In genomic region chr3:134445095-134445494, GRCh38 we compare ENCODE assay signal across 19 cellular contexts. TPM values are rescaled to one million over a fixed set of nuclear protein-coding genes. Genes with fewer than 3 reads are reported as not detected.
A peak's percentile ranks its signal among the peaks of the same experiment; 100 is the strongest.
DNase-seq lines count a peak whose midpoint lies in the region; TF ChIP-seq lines count a peak whose summit lies in the region.
"Had no signal": no experiment of that assay in that cellular context is flagged by ENCODE, and none has a peak within 500 bp of the region (broad histone marks: within the 10 kb centered on the region; RNA-seq: fewer than 3 reads in every experiment).

No MANE protein-coding gene starts in this region.

- no peaks in the 10 kb centered on the region for H3K36me3 ChIP-seq in HEK293 (ENCODE audit: control insufficient read depth in 2 of 2, insufficient read depth in 1 of 2, low read length in 2 of 2)
- no peaks in the 10 kb centered on the region for H3K36me3 ChIP-seq in WERI-Rb-1
- H3K36me3 ChIP-seq in mesenchymal stem cell (ENCODE audit: control insufficient read depth in 1 of 2, insufficient read depth in 2 of 2, low read depth in 1 of 2, low read length in 2 of 2) = no peaks in the 10 kb centered on the region
- no peaks in the 10 kb centered on the region for H3K36me3 ChIP-seq in subcutaneous abdominal adipose tissue (ENCODE audit: control insufficient read depth in 5 of 5, insufficient read depth in 5 of 5, low read length in 5 of 5)

- H3K79me1 ChIP-seq in mesenchymal stem cell (replicated peaks; ENCODE audit: low read length, poor library complexity, severe bottlenecking) = no peaks in the 10 kb centered on the region

- H3K9ac ChIP-seq in mesenchymal stem cell (ENCODE audit: low read length) = no peak overlapping the region
- H3K9ac ChIP-seq in subcutaneous abdominal adipose tissue (ENCODE audit: low read length in 5 of 5) = peak overlapping the region in 2 of 5 donors; percentile 11 to 43

- no peak overlapping the region for H2AFZ ChIP-seq in mesenchymal stem cell (ENCODE audit: low read depth, low read length)

- no peak overlapping the region for H3K4me3 ChIP-seq in HEK293 (ENCODE audit: low read depth, low read length)
- no peak overlapping the region for H3K4me3 ChIP-seq in WERI-Rb-1 (ENCODE audit: low read depth, low read length)
- H3K4me3 ChIP-seq in mesenchymal stem cell (ENCODE audit: insufficient read depth in 1 of 2, low read depth in 1 of 2, low read length in 2 of 2) = no peak overlapping the region
- no peak overlapping the region for H3K4me3 ChIP-seq in subcutaneous abdominal adipose tissue (ENCODE audit: low read depth in 1 of 5, low read length in 5 of 5)

- H3K36me3 Mint-ChIP-seq in Calu3 (ENCODE audit: insufficient read depth, unreplicated experiment) = no peaks in the 10 kb centered on the region

- H4K91ac ChIP-seq in mesenchymal stem cell (ENCODE audit: low read length) = no peak overlapping the region

- no peak overlapping the region for H2AK5ac ChIP-seq in mesenchymal stem cell (ENCODE audit: low read length, severe bottlenecking)

- no peak overlapping the region for H2BK15ac ChIP-seq in mesenchymal stem cell (ENCODE audit: low read depth, poor library complexity, severe bottlenecking)

- no peak for DNase-seq in WERI-Rb-1
- DNase-seq in mesenchymal stem cell = no peak
- no peak for DNase-seq in activated CD4-positive, alpha-beta T cell treated with anti-CD3 and anti-CD28 coated beads, Interleukin-2, amount 50 U/mL, for 48 hours
- DNase-seq in NCI-H2227 treated with DMSO at 0.1 percent for 48 hours (lab: John Stamatoyannopoulos, UW) = no peak
- DNase-seq in Calu3 = no peak
- DNase-seq: AML-193; C1 segment of cervical spinal cord; CD4-positive, alpha-beta memory T cell; DND-41; H7; KBM-7; MV-4-11; NCI-H146; NCI-H1930; NCI-H2107; NCI-H526; SHP77 had no signal

- H3K9me3 Mint-ChIP-seq in Calu3 (ENCODE audit: low read depth, unreplicated experiment) = peaks cover 11% of the 10 kb centered on the region

- no peaks in the 10 kb centered on the region for H3K27me3 Mint-ChIP-seq in Calu3 (ENCODE audit: unreplicated experiment)

- no peak overlapping the region for H3K23ac ChIP-seq in mesenchymal stem cell (ENCODE audit: low read length in 2 of 2)

- H4K8ac ChIP-seq in mesenchymal stem cell (ENCODE audit: low read length) = no peak overlapping the region

- H3K27me3 ChIP-seq in WERI-Rb-1 (ENCODE audit: insufficient read depth, low read depth, severe bottlenecking) (no peaks in the 10 kb centered on the region), mesenchymal stem cell (ENCODE audit: control insufficient read depth in 1 of 2, insufficient read depth in 1 of 2, low read length in 2 of 2) (no peaks in the 10 kb centered on the region), subcutaneous abdominal adipose tissue (ENCODE audit: control insufficient read depth in 5 of 5, insufficient read depth in 4 of 5, low read length in 5 of 5) (no peaks in the 10 kb centered on the region)

- H2BK12ac ChIP-seq in mesenchymal stem cell (ENCODE audit: low read length in 2 of 2) = no peak overlapping the region

- TF ChIP-seq CTCF in HEK293 (tag by site-specific recombination; IDR thresholded peaks at IDR 0.05) (no peak), WERI-Rb-1 (IDR thresholded peaks at IDR 0.05; ENCODE audit: low read depth, low read length) (no peak), Calu3 (IDR thresholded peaks at IDR 0.05; ENCODE audit: unreplicated experiment) (no peak)

- no peak overlapping the region for H3K27ac Mint-ChIP-seq in Calu3 (ENCODE audit: unreplicated experiment)

- no peak overlapping the region for H2BK120ac ChIP-seq in mesenchymal stem cell (ENCODE audit: low read depth, low read length)

- H3K14ac ChIP-seq in mesenchymal stem cell (ENCODE audit: low read length in 2 of 2) = no peak overlapping the region

- POLR2A ChIA-PET in HEK293 (lab: Yijun Ruan, JAX) = no interaction called here

- no peaks in the 10 kb centered on the region for H3K4me1 Mint-ChIP-seq in Calu3 (ENCODE audit: low read depth, unreplicated experiment)
- H3K4me1 Mint-ChIP-seq: CD4-positive, alpha-beta memory T cell had no signal

- H3K18ac ChIP-seq in mesenchymal stem cell (ENCODE audit: low read depth in 1 of 2, low read length in 2 of 2) = no peak overlapping the region

- H3K9me3 ChIP-seq in HEK293 (ENCODE audit: control insufficient read depth, insufficient read depth, low read depth, low read length) (no peaks in the 10 kb centered on the region), WERI-Rb-1 (ENCODE audit: severe bottlenecking) (peaks cover 3% of the 10 kb centered on the region), mesenchymal stem cell (ENCODE audit: control insufficient read depth, low read length) (no peaks in the 10 kb centered on the region), subcutaneous abdominal adipose tissue (ENCODE audit: control insufficient read depth in 5 of 5, low read length in 5 of 5) (peaks cover 0 to 2% (median 0%) of the 10 kb centered on the region in 5 donors)

- intact Hi-C loops in Calu3 (cut with micrococcal nuclease; ENCODE audit: unreplicated experiment) = no loop called here

- no TSS peak for BruUV-seq in Calu3 (replicated peaks; lab: Mats Ljungman, UMichigan)

- no peak overlapping the region for H3K4me2 ChIP-seq in mesenchymal stem cell (ENCODE audit: low read length, poor library complexity, severe bottlenecking)

- H3K4ac ChIP-seq in mesenchymal stem cell (ENCODE audit: low read depth in 1 of 2, low read length in 2 of 2) = no peak overlapping the region

- CTCF ChIA-PET in HEK293 (lab: Yijun Ruan, JAX) (interaction anchor here (2.0 to 2.7 kb wide), 2 partner anchors 136 to 137 kb away, joined by 8 to 11 read pairs; no protein-coding TSS in a partner anchor), Calu3 (lab: Charles Lee) (interaction anchor here (0.8 to 1.5 kb wide), 2 partner anchors 12 to 81 kb away, joined by 4 read pairs; no protein-coding TSS in a partner anchor)

- no peak overlapping the region for H3K4me3 Mint-ChIP-seq in Calu3 (ENCODE audit: low read depth, unreplicated experiment)
- H3K4me3 Mint-ChIP-seq: CD4-positive, alpha-beta memory T cell had no signal

- no CpG with 5 or more reads among the region's 1 CpG for WGBS in mesenchymal stem cell

- no peak overlapping the region for H3K27ac ChIP-seq in HEK293 (ENCODE audit: extremely low read depth, low read depth, low read length)
- peak overlapping the region; percentile 84 for H3K27ac ChIP-seq in WERI-Rb-1
- peak overlapping the region; percentile 28 for H3K27ac ChIP-seq in mesenchymal stem cell (ENCODE audit: low read length, poor library complexity, severe bottlenecking)
- H3K27ac ChIP-seq in subcutaneous abdominal adipose tissue (ENCODE audit: low read depth, low read length) = peak overlapping the region; percentile 34

- H2BK5ac ChIP-seq in mesenchymal stem cell (ENCODE audit: low read depth, low read length, poor library complexity, severe bottlenecking) = no peak overlapping the region

- H3K4me1 ChIP-seq in HEK293 (ENCODE audit: control insufficient read depth, insufficient read depth, low read length) (no peaks in the 10 kb centered on the region), mesenchymal stem cell (ENCODE audit: control insufficient read depth, insufficient read depth, low read depth, low read length) (peaks cover 6% of the 10 kb centered on the region), subcutaneous abdominal adipose tissue (ENCODE audit: control insufficient read depth in 5 of 5, insufficient read depth in 5 of 5, low read length in 5 of 5) (peaks cover 6 to 49% (median 39%) of the 10 kb centered on the region in 5 donors)

TF ChIP-seq in HEK293, 187 proteins besides CTCF, POLR2A, EP300 and RAD21:
- TF ChIP-seq MZF1 (tag by site-specific recombination; IDR thresholded peaks at IDR 0.05; ENCODE audit: borderline replicate concordance) = no peak
- no peak for TF ChIP-seq ZNF19 (tag by site-specific recombination; IDR thresholded peaks at IDR 0.05; ENCODE audit: low read depth)
- TF ChIP-seq SETDB1 (IDR thresholded peaks at IDR 0.05; ENCODE audit: insufficient read length, low read length) = peak; percentile 81
- TF ChIP-seq ZNF26 (tag by site-specific recombination; IDR thresholded peaks at IDR 0.05) = peak; percentile 93

RNA-seq across cellular contexts. Expression of gene ANAPC13, which starts 40.7 kb away (rescaled TPM):
- 54.1 TPM for polyA plus RNA-seq in mesenchymal stem cell (2013, experiment 1 of 2)
- polyA plus RNA-seq in mesenchymal stem cell (2013, experiment 2 of 2) = 56.0 TPM
- 49.2 and 51.3 TPM in 2 replicates for total RNA-seq in Calu3 (2022)

RNA-seq across cellular contexts. Expression of gene CEP63, which starts 40.8 kb away (rescaled TPM):
- 20.1 TPM for polyA plus RNA-seq in mesenchymal stem cell (2013, experiment 1 of 2)
- polyA plus RNA-seq in mesenchymal stem cell (2013, experiment 2 of 2) = 21.0 TPM
- total RNA-seq in Calu3 (2022) = 37.4 and 37.7 TPM in 2 replicates
